ENCODE assay signal across 8 cellular contexts in the genomic region with DNA sequence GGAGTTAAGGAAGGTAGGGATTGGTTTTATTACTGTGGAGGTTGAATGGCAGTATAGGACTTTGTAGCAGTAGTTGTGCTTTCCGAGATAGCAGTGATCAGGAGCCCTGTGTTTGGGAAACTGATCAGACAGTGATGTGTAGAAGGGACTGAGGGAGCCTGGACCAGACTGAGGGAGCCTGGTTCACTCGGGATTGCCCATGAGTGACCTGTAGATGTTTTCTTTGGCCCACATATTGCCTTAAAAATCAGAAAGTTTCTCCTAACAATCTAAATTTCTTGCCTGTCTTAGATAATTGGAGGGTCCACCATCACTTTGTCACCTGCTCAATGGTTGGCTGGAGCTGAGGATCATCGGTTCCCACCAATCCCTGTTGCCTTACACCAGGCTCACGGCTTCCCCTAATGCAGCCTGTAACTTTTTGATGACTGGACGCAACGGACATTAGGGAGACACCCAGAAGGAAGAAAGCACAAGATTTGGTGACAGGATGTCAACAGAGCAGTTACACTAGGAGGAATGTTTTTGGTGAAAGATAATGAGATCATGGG. TPM values are rescaled to one million over a fixed set of nuclear protein-coding genes. Genes with fewer than 3 reads are reported as not detected.
DNase-seq lines count a peak whose midpoint lies in the region; ATAC-seq and TF ChIP-seq lines count a peak whose summit lies in the region.

No MANE protein-coding gene starts in this region.

- no peak for ATAC-seq in GM19324 (IDR thresholded peaks at IDR 0.05; ENCODE audit: low FRiP score, unreplicated experiment)

- H3K79me2 ChIP-seq in osteoblast (ENCODE audit: insufficient read depth, low read length): peaks cover 42% of the 10 kb centered on the region

- peak overlapping the region; percentile 72 to 82 for H3K4me3 ChIP-seq in CD4-positive, alpha-beta memory T cell (ENCODE audit: low read length in 2 of 2)
- H3K4me3 ChIP-seq in endocrine pancreas (ENCODE audit: control insufficient read depth, insufficient read depth, low read length) (peak overlapping the region; percentile 82), osteoblast (ENCODE audit: insufficient read depth, low read length) (peak overlapping the region; percentile 87)

- H3K4me2 ChIP-seq in osteoblast (ENCODE audit: insufficient read depth, low read length): peak overlapping the region; percentile 93

- H3K4me3 Mint-ChIP-seq in CD4-positive, alpha-beta memory T cell: peak overlapping the region; percentile 88 to 97 (median 92)

- peak overlapping the region; percentile 88 for H2AFZ ChIP-seq in osteoblast (ENCODE audit: low read length)

- no peak for DNase-seq in CD4-positive, alpha-beta memory T cell
- DNase-seq in NCI-H526 treated with DMSO at 0.1 percent for 48 hours (lab: John Stamatoyannopoulos, UW) (peak; percentile 52), osteoblast (ENCODE audit: insufficient read length, low spot score, missing footprints) (peak; percentile 47), germinal center (ENCODE audit: low spot score) (no peak), DMS53 (lab: John Stamatoyannopoulos, UW) (no peak)
- no peak for DNase-seq in stimulated activated CD4-positive, alpha-beta T cell treated with anti-CD3 and anti-CD28 coated beads, Interleukin-4, amount 100 ng/mL, for 1 hour

- H3K27ac Mint-ChIP-seq in CD4-positive, alpha-beta memory T cell: peak overlapping the region; percentile 87 to 99 (median 97)

- TF ChIP-seq CTCF in osteoblast (IDR thresholded peaks at IDR 0.05; ENCODE audit: extremely low read depth, low read depth, low read length): no peak

- peak overlapping the region; percentile 99 for H3K27ac ChIP-seq in CD4-positive, alpha-beta memory T cell (ENCODE audit: low read depth, low read length)
- H3K27ac ChIP-seq in osteoblast (ENCODE audit: low read depth, low read length): peak overlapping the region; percentile 71

- CTCF ChIA-PET in CD4-positive, alpha-beta memory T cell (lab: Charles Lee; ENCODE audit: partially characterized antibody): interaction anchor here (1.3 to 11.4 kb wide), 7 partner anchors 19 to 95 kb away, joined by 3 to 173 read pairs (median 7); no protein-coding TSS in a partner anchor

- peaks cover 32% of the 10 kb centered on the region for H3K4me1 ChIP-seq in CD4-positive, alpha-beta memory T cell (ENCODE audit: insufficient read depth, low read length)
- H3K4me1 ChIP-seq in endocrine pancreas (ENCODE audit: control insufficient read depth, insufficient read depth, low read length) (peaks cover 6% of the 10 kb centered on the region), osteoblast (ENCODE audit: insufficient read depth, low read length) (peaks cover 2% of the 10 kb centered on the region)

- H3K27me3 Mint-ChIP-seq in CD4-positive, alpha-beta memory T cell: no peaks in the 10 kb centered on the region

- peaks cover 0 to 14% of the 10 kb centered on the region in 2 donors for H3K36me3 Mint-ChIP-seq in CD4-positive, alpha-beta memory T cell

- peaks cover 0 to 1% (median 0%) of the 10 kb centered on the region in 8 donors for H3K9me3 Mint-ChIP-seq in CD4-positive, alpha-beta memory T cell

- no peaks in the 10 kb centered on the region for H3K27me3 ChIP-seq in CD4-positive, alpha-beta memory T cell (ENCODE audit: insufficient read depth, low read length)
- H3K27me3 ChIP-seq in endocrine pancreas (ENCODE audit: control insufficient read depth, insufficient read depth, low read length): no peaks in the 10 kb centered on the region
- H3K27me3 ChIP-seq in osteoblast (ENCODE audit: insufficient read depth, low read length): no peaks in the 10 kb centered on the region

- H3K9ac ChIP-seq in endocrine pancreas (ENCODE audit: control insufficient read depth, insufficient read depth, low read length): peak overlapping the region; percentile 70

- no peaks in the 10 kb centered on the region for H3K36me3 ChIP-seq in CD4-positive, alpha-beta memory T cell (ENCODE audit: insufficient read depth, low read length)
- H3K36me3 ChIP-seq in endocrine pancreas (ENCODE audit: control insufficient read depth, insufficient read depth, low read length): no peaks in the 10 kb centered on the region
- no peaks in the 10 kb centered on the region for H3K36me3 ChIP-seq in osteoblast (ENCODE audit: insufficient read depth, low read length)

- H3K4me1 Mint-ChIP-seq in CD4-positive, alpha-beta memory T cell: peaks cover 27 to 39% (median 31%) of the 10 kb centered on the region in 4 donors

- H3K9me3 ChIP-seq in CD4-positive, alpha-beta memory T cell (ENCODE audit: control insufficient read depth in 1 of 2, low read length in 2 of 2): no peaks in the 10 kb centered on the region
- H3K9me3 ChIP-seq in endocrine pancreas (ENCODE audit: control insufficient read depth, low read length) (no peaks in the 10 kb centered on the region), osteoblast (ENCODE audit: low read depth, low read length) (no peaks in the 10 kb centered on the region)

- H4K20me1 ChIP-seq in osteoblast (ENCODE audit: insufficient read depth, low read length): peaks cover 5% of the 10 kb centered on the region

- POLR2A ChIA-PET in CD4-positive, alpha-beta memory T cell (lab: Charles Lee; ENCODE audit: partially characterized antibody): interaction anchor here (1.0 to 2.1 kb wide), 10 partner anchors 7 to 314 kb away, joined by 3 to 32 read pairs (median 6); no protein-coding TSS in a partner anchor

- intact Hi-C loops in CD4-positive, alpha-beta memory T cell (cut with micrococcal nuclease): loop anchor here (1.0 to 5.0 kb wide), 2 partner anchors 9 to 79 kb away; partner anchors contain the start of gene PCNA

RNA-seq across cellular contexts. Expression of gene CDS2, which starts 1.1 kb away (rescaled TPM):
- total RNA-seq in CD4-positive, alpha-beta memory T cell: 10 to 100 TPM; 59.4 to 59.8 TPM
- 10 to 100 TPM; 53.7 to 57.0 TPM for polyA plus RNA-seq in CD4-positive, alpha-beta memory T cell
- total RNA-seq in osteoblast: 25.3 and 26.2 TPM in 2 replicates

RNA-seq across cellular contexts. Expression of gene PCNA, which starts 8.2 kb away (rescaled TPM):
- total RNA-seq in CD4-positive, alpha-beta memory T cell: 10 to 100 TPM; 60.0 to 60.5 TPM
- 10 to 100 TPM; 68.8 to 71.9 TPM for polyA plus RNA-seq in CD4-positive, alpha-beta memory T cell
- 62.2 and 66.2 TPM in 2 replicates for total RNA-seq in osteoblast

RNA-seq across cellular contexts. Expression of gene TMEM230, which starts 15.1 kb away (rescaled TPM):
- 10 to 100 TPM; 81.6 to 87.3 TPM for total RNA-seq in CD4-positive, alpha-beta memory T cell
- polyA plus RNA-seq in CD4-positive, alpha-beta memory T cell: 100 to 1,000 TPM; 215 to 248 TPM
- 108 and 141 TPM in 2 replicates for total RNA-seq in osteoblast

Comparison
In these comparisons a context has a peak if more than half of its experiments do, and no peak if none do; other contexts are left out.
1. DNase-seq: peak in NCI-H526 treated with DMSO at 0.1 percent for 48 hours (single experiment) and osteoblast (single experiment); none in CD4-positive, alpha-beta memory T cell (0 of 5), germinal center (single experiment), DMS53 (single experiment) and stimulated activated CD4-positive, alpha-beta T cell treated with anti-CD3 and anti-CD28 coated beads, Interleukin-4, amount 100 ng/mL, for 1 hour (single experiment).
2. Peak in every context shown above with its lines, with median percentiles within 50 percentile points of each other: H3K4me3 ChIP-seq.